ENCODE assay signal across 16 cellular contexts in genomic region chr2:9954136-9954535, GRCh38.
"Had no signal": no experiment of that assay in that cellular context is flagged by ENCODE, and none has a peak within 500 bp of the region (broad histone marks: within the 10 kb centered on the region; RNA-seq: fewer than 3 reads in every experiment).

No MANE protein-coding gene starts in this region.

- H3K9me3 ChIP-seq: adrenal gland, ovary, tibial artery had no signal

- H3K27me3 ChIP-seq: adrenal gland, ovary, tibial artery had no signal

- H3K4me3 ChIP-seq: adrenal gland, neural progenitor cell, ovary, tibial artery had no signal

- DNase-seq: activated CD4-positive, alpha-beta T cell treated with anti-CD3 and anti-CD28 coated beads, Interleukin-2, amount 10 ng/mL, durations not matched to agents 7 days and 5 days; activated CD8-positive, alpha-beta memory T cell treated with anti-CD3 and anti-CD28 coated beads for 24 hours; activated naive CD4-positive, alpha-beta T cell treated with anti-CD3 and anti-CD28 coated beads, Interleukin-2, amount 10 ng/mL, durations not matched to agents 7 days and 5 days; central memory CD4-positive, alpha-beta T cell; cortex of kidney; effector CD8-positive, alpha-beta T cell; foreskin melanocyte; left ventricle myocardium superior; mesendoderm; ovary; tibial artery had no signal

- H3K36me3 ChIP-seq: adrenal gland, neural progenitor cell, ovary, tibial artery had no signal

- ATAC-seq: activated T-helper 17 cell treated with anti-CD3 and anti-CD28 coated beads, Interleukin-2, amount 50 U/mL, for 72 hours; left ventricle myocardium superior; WTC11 had no signal

- H2AFZ ChIP-seq: neural progenitor cell had no signal

- H3K4me2 ChIP-seq: neural progenitor cell had no signal

- H3K27ac ChIP-seq: adrenal gland, epithelial cell of prostate, neural progenitor cell, ovary, tibial artery had no signal

- H3K9ac ChIP-seq: neural progenitor cell had no signal
